In genomic region chr7:137992042-137992737, GRCh38 we compare ENCODE assay signal across 8 cellular contexts. TPM values are rescaled to one million over a fixed set of nuclear protein-coding genes. Genes with fewer than 3 reads are reported as not detected.
A peak's percentile ranks its signal among the peaks of the same experiment; 100 is the strongest.
DNase-seq lines count a peak whose midpoint lies in the region; ATAC-seq and TF ChIP-seq lines count a peak whose summit lies in the region.

No MANE protein-coding gene starts in this region.

- 44% methylated on average over 7 of the region's 7 CpGs for WGBS in urinary bladder

- no peaks in the 10 kb centered on the region for H3K36me3 ChIP-seq in urinary bladder (ENCODE audit: insufficient read depth)

- H3K27me3 Mint-ChIP-seq in activated CD4-positive, alpha-beta T cell treated with anti-CD3 and anti-CD28 coated beads, Interleukin-2, amount 10 ng/mL, durations not matched to agents 24 days and 14 days = no peaks in the 10 kb centered on the region
- H3K27me3 Mint-ChIP-seq in central memory CD8-positive, alpha-beta T cell = no peaks in the 10 kb centered on the region
- H3K27me3 Mint-ChIP-seq in mesothelial cell of epicardium (ENCODE audit: low read depth) = no peaks in the 10 kb centered on the region

- peak overlapping the region; percentile 24 for H3K4me3 Mint-ChIP-seq in activated CD4-positive, alpha-beta T cell treated with anti-CD3 and anti-CD28 coated beads, Interleukin-2, amount 10 ng/mL, durations not matched to agents 24 days and 14 days
- H3K4me3 Mint-ChIP-seq in central memory CD8-positive, alpha-beta T cell = no peak overlapping the region
- no peak overlapping the region for H3K4me3 Mint-ChIP-seq in mesothelial cell of epicardium

- no peak for DNase-seq in activated CD4-positive, alpha-beta T cell treated with anti-CD3 and anti-CD28 coated beads, Interleukin-2, amount 10 ng/mL, durations not matched to agents 24 days and 14 days
- DNase-seq in activated CD4-positive, alpha-beta T cell treated with anti-CD3 and anti-CD28 coated beads, Interleukin-2, amount 50 U/mL, for 1 hour = no peak
- DNase-seq in central memory CD8-positive, alpha-beta T cell (ENCODE audit: low spot score in 2 of 2) = no peak
- DNase-seq in mesothelial cell of epicardium (ENCODE audit: low spot score in 2 of 2, unreplicated experiment in 2 of 2) (no peak), GM19238 (ENCODE audit: insufficient read length, low spot score) (no peak), NCI-H1105 treated with DMSO at 0.1 percent for 48 hours (lab: John Stamatoyannopoulos, UW) (no peak)

- no peak for ATAC-seq in central memory CD8-positive, alpha-beta T cell (replicated peaks; ENCODE audit: extremely low read depth, poor library complexity, severe bottlenecking)
- no peak for ATAC-seq in GM21619 (IDR thresholded peaks at IDR 0.05; ENCODE audit: unreplicated experiment)

- intact Hi-C loops in activated CD4-positive, alpha-beta T cell treated with anti-CD3 and anti-CD28 coated beads, Interleukin-2, amount 10 ng/mL, durations not matched to agents 24 days and 14 days (cut with micrococcal nuclease) = loop anchor here (2.0 kb wide), 1 partner anchor 57 kb away; no protein-coding TSS in a partner anchor

- H3K4me1 Mint-ChIP-seq in activated CD4-positive, alpha-beta T cell treated with anti-CD3 and anti-CD28 coated beads, Interleukin-2, amount 10 ng/mL, durations not matched to agents 24 days and 14 days = peaks cover 40% of the 10 kb centered on the region
- peaks cover 37% of the 10 kb centered on the region for H3K4me1 Mint-ChIP-seq in central memory CD8-positive, alpha-beta T cell
- peaks cover 35% of the 10 kb centered on the region for H3K4me1 Mint-ChIP-seq in mesothelial cell of epicardium

- TF ChIP-seq CTCF in mesothelial cell of epicardium (IDR thresholded peaks at IDR 0.05; ENCODE audit: unreplicated experiment) = no peak

- H3K27ac ChIP-seq in urinary bladder (ENCODE audit: low read depth) = peak overlapping the region; percentile 44

- H3K27ac Mint-ChIP-seq in activated CD4-positive, alpha-beta T cell treated with anti-CD3 and anti-CD28 coated beads, Interleukin-2, amount 10 ng/mL, durations not matched to agents 24 days and 14 days = peak overlapping the region; percentile 82
- H3K27ac Mint-ChIP-seq in central memory CD8-positive, alpha-beta T cell (ENCODE audit: low read depth) = peak overlapping the region; percentile 16
- peak overlapping the region; percentile 75 for H3K27ac Mint-ChIP-seq in mesothelial cell of epicardium

- no peak overlapping the region for H3K4me3 ChIP-seq in urinary bladder (ENCODE audit: low read depth, low read length)

- H3K4me1 ChIP-seq in urinary bladder (ENCODE audit: insufficient read depth) = peaks cover 6% of the 10 kb centered on the region

- H3K9me3 Mint-ChIP-seq in activated CD4-positive, alpha-beta T cell treated with anti-CD3 and anti-CD28 coated beads, Interleukin-2, amount 10 ng/mL, durations not matched to agents 24 days and 14 days = no peaks in the 10 kb centered on the region
- no peaks in the 10 kb centered on the region for H3K9me3 Mint-ChIP-seq in central memory CD8-positive, alpha-beta T cell
- H3K9me3 Mint-ChIP-seq in mesothelial cell of epicardium = no peaks in the 10 kb centered on the region

- peaks cover 18% of the 10 kb centered on the region for H3K36me3 Mint-ChIP-seq in activated CD4-positive, alpha-beta T cell treated with anti-CD3 and anti-CD28 coated beads, Interleukin-2, amount 10 ng/mL, durations not matched to agents 24 days and 14 days (ENCODE audit: low read depth)
- H3K36me3 Mint-ChIP-seq in central memory CD8-positive, alpha-beta T cell (ENCODE audit: insufficient read depth) = no peaks in the 10 kb centered on the region
- peaks cover 9% of the 10 kb centered on the region for H3K36me3 Mint-ChIP-seq in mesothelial cell of epicardium

RNA-seq across cellular contexts. Expression of gene CREB3L2, which starts 9.7 kb away (rescaled TPM):
- total RNA-seq in activated CD4-positive, alpha-beta T cell treated with anti-CD3 and anti-CD28 coated beads, Interleukin-2, amount 10 ng/mL, durations not matched to agents 24 days and 14 days = 44.8 and 45.6 TPM in 2 replicates
- total RNA-seq in mesothelial cell of epicardium (77.8 to 82.8 TPM (median 80.4 TPM) in 3 replicates), urinary bladder (31.5 TPM)
- 20.7 TPM for polyA plus RNA-seq in urinary bladder

Comparison
In these comparisons a context has a peak if more than half of its experiments do, and no peak if none do; other contexts are left out.
1. H3K27ac Mint-ChIP-seq: peak in every context shown above with its lines; median percentile 82 in activated CD4-positive, alpha-beta T cell treated with anti-CD3 and anti-CD28 coated beads, Interleukin-2, amount 10 ng/mL, durations not matched to agents 24 days and 14 days; 75 in mesothelial cell of epicardium; 16 in central memory CD8-positive, alpha-beta T cell.